In genomic region chr3:58022490-58022889, GRCh38 we compare ENCODE assay signal across 20 cellular contexts. TPM values are rescaled to one million over a fixed set of nuclear protein-coding genes. Genes with fewer than 3 reads are reported as not detected.
DNase-seq lines count a peak whose midpoint lies in the region; ATAC-seq, FAIRE-seq and TF ChIP-seq lines count a peak whose summit lies in the region.
"Had no signal": no experiment of that assay in that cellular context is flagged by ENCODE, and none has a peak within 500 bp of the region (broad histone marks: within the 10 kb centered on the region; RNA-seq: fewer than 3 reads in every experiment).

No MANE protein-coding gene starts in this region.

- peaks cover 2% of the 10 kb centered on the region for H3K27me3 Mint-ChIP-seq in activated T-helper 1 cell treated with anti-CD3 and anti-CD28 coated beads, Interleukin-12 subunit alpha, Interleukin-12 subunit beta, Interleukin-2, Interleukin-4 antibody, amounts not matched to agents 30 ng/mL and 10 ng/mL and 1 ng/mL, durations not matched to agents 14 hours and 24 hours and 36 hours (ENCODE audit: insufficient read depth)
- H3K27me3 Mint-ChIP-seq: activated B cell treated with CpG ODN at 0.5 μM for 24 hours, naive B cell had no signal

- no peak overlapping the region for H3K4me3 ChIP-seq in hepatocyte
- no peak overlapping the region for H3K4me3 ChIP-seq in transverse colon
- no peak overlapping the region for H3K4me3 ChIP-seq in neuronal stem cell (ENCODE audit: low read length in 2 of 2)
- H3K4me3 ChIP-seq: left ventricle myocardium inferior, upper lobe of left lung had no signal

- H3K36me3 Mint-ChIP-seq in activated naive CD4-positive, alpha-beta T cell treated with anti-CD3 and anti-CD28 coated beads, Interleukin-2, amount 50 U/mL, for 72 hours: no peaks in the 10 kb centered on the region
- H3K36me3 Mint-ChIP-seq in activated T-helper 1 cell treated with anti-CD3 and anti-CD28 coated beads, Interleukin-12 subunit alpha, Interleukin-12 subunit beta, Interleukin-2, Interleukin-4 antibody, amounts not matched to agents 30 ng/mL and 10 ng/mL and 1 ng/mL, durations not matched to agents 14 hours and 24 hours and 36 hours (ENCODE audit: low read depth): no peaks in the 10 kb centered on the region
- H3K36me3 Mint-ChIP-seq: naive B cell had no signal

- peaks cover 100% of the 10 kb centered on the region for H3K79me2 ChIP-seq in hepatocyte

- no peak for TF ChIP-seq POLR2A in transverse colon (IDR thresholded peaks at IDR 0.05)

- no peak for DNase-seq in activated naive CD4-positive, alpha-beta T cell treated with anti-CD3 and anti-CD28 coated beads, Interleukin-2, amount 50 U/mL, for 72 hours (ENCODE audit: low spot score in 2 of 2)
- DNase-seq in activated naive CD4-positive, alpha-beta T cell (lab: John Stamatoyannopoulos, UW): no peak
- DNase-seq in activated T-helper 1 cell treated with anti-CD3 and anti-CD28 coated beads, Interleukin-12 subunit alpha, Interleukin-12 subunit beta, Interleukin-2, Interleukin-4 antibody, amounts not matched to agents 30 ng/mL and 10 ng/mL and 1 ng/mL, durations not matched to agents 14 hours and 24 hours and 36 hours (ENCODE audit: low spot score): no peak
- DNase-seq in hepatocyte (ENCODE audit: low spot score) (no peak), transverse colon (no peak), neuronal stem cell (ENCODE audit: low spot score) (no peak), kidney tubule cell (ENCODE audit: low spot score) (no peak), HTR-8/SVneo (ENCODE audit: insufficient read length, low spot score) (no peak)
- DNase-seq: activated B cell treated with CpG ODN at 0.5 μM for 24 hours; cortex of kidney; hippocampal formation; Kasumi-1; left ventricle myocardium inferior; naive B cell; NCI-H1436 treated with DMSO at 0.1 percent for 48 hours; OCI-M1; retina; stimulated activated CD8-positive, alpha-beta memory T cell treated with anti-CD3 and anti-CD28 coated beads, Interleukin-4, amount 100 ng/mL, for 48 hours; upper lobe of left lung had no signal

- TF ChIP-seq CTCF in hepatocyte (IDR thresholded peaks at IDR 0.05; ENCODE audit: poor library complexity): no peak
- no peak for TF ChIP-seq CTCF in transverse colon (IDR thresholded peaks at IDR 0.05)

- H3K27me3 ChIP-seq in hepatocyte (no peaks in the 10 kb centered on the region), transverse colon (no peaks in the 10 kb centered on the region), neuronal stem cell (ENCODE audit: control insufficient read depth in 3 of 3, insufficient read depth in 3 of 3, low read depth in 1 of 3, low read length in 3 of 3) (no peaks in the 10 kb centered on the region)
- H3K27me3 ChIP-seq: upper lobe of left lung had no signal

- WGBS in hepatocyte (ENCODE audit: low lambda C conversion rate, missing lambda C conversion rate): 95% methylated on average over 3 of the region's 3 CpGs
- 82 to 88% methylated on average over 2 to 3 of the region's 3 CpGs for WGBS in transverse colon (ENCODE audit: low coverage in 1 of 2), 2 donors
- WGBS in neuronal stem cell (ENCODE audit: extremely low coverage in 2 of 2, insufficient read length in 2 of 2, insufficient replicate concordance in 1 of 2), 2 donors: no CpG with 5 or more reads among the region's 3 CpGs

- H2BK120ac ChIP-seq in neuronal stem cell (ENCODE audit: low read depth, low read length): no peak overlapping the region

- no peak overlapping the region for H3K14ac ChIP-seq in neuronal stem cell (ENCODE audit: low read length)

- H2BK12ac ChIP-seq in neuronal stem cell (ENCODE audit: low read length): no peak overlapping the region

- FAIRE-seq in HTR-8/SVneo (lab: Jason Lieb, UNC): no peak
- FAIRE-seq: astrocyte had no signal

- H3K79me1 ChIP-seq in neuronal stem cell (ENCODE audit: low read depth, low read length): no peaks in the 10 kb centered on the region

- no peak overlapping the region for H4K8ac ChIP-seq in neuronal stem cell (ENCODE audit: low read depth, low read length)

- H3K18ac ChIP-seq in neuronal stem cell (ENCODE audit: low read length): no peak overlapping the region

- H3K36me3 ChIP-seq in hepatocyte (replicated peaks; ENCODE audit: insufficient read depth, low read depth) (no peaks in the 10 kb centered on the region), transverse colon (no peaks in the 10 kb centered on the region), neuronal stem cell (replicated peaks in 1 of 2; ENCODE audit: control insufficient read depth in 2 of 2, insufficient read depth in 2 of 2, low read length in 2 of 2) (no peaks in the 10 kb centered on the region)
- H3K36me3 ChIP-seq: left ventricle myocardium inferior, upper lobe of left lung had no signal

- in situ Hi-C loops in transverse colon (cut with MboI; ENCODE audit: low pct_ligation_motif_present in 1 of 4, low pct_unique_long_range_greater_than_20kb in 1 of 4, low sequenced_read_pairs in 3 of 4): no loop called here

- H3K4me3 Mint-ChIP-seq in activated T-helper 1 cell treated with anti-CD3 and anti-CD28 coated beads, Interleukin-12 subunit alpha, Interleukin-12 subunit beta, Interleukin-2, Interleukin-4 antibody, amounts not matched to agents 30 ng/mL and 10 ng/mL and 1 ng/mL, durations not matched to agents 14 hours and 24 hours and 36 hours: no peak overlapping the region
- H3K4me3 Mint-ChIP-seq: activated B cell treated with CpG ODN at 0.5 μM for 24 hours had no signal

- peak; percentile 72 to 74 for ATAC-seq in activated naive CD4-positive, alpha-beta T cell treated with anti-CD3 and anti-CD28 coated beads, Interleukin-2, amount 50 U/mL, for 72 hours

- no peak overlapping the region for H3K23ac ChIP-seq in neuronal stem cell (ENCODE audit: low read depth, low read length, poor library complexity)

- H3K9me2 ChIP-seq in hepatocyte (replicated peaks; ENCODE audit: insufficient read depth): no peaks in the 10 kb centered on the region

- H3K4ac ChIP-seq in neuronal stem cell (ENCODE audit: low read length): no peak overlapping the region

- no peak for TF ChIP-seq EP300 in transverse colon (IDR thresholded peaks at IDR 0.05; ENCODE audit: low read depth)

- H3K27ac Mint-ChIP-seq in activated naive CD4-positive, alpha-beta T cell treated with anti-CD3 and anti-CD28 coated beads, Interleukin-2, amount 50 U/mL, for 72 hours: no peak overlapping the region
- H3K27ac Mint-ChIP-seq in activated T-helper 1 cell treated with anti-CD3 and anti-CD28 coated beads, Interleukin-12 subunit alpha, Interleukin-12 subunit beta, Interleukin-2, Interleukin-4 antibody, amounts not matched to agents 30 ng/mL and 10 ng/mL and 1 ng/mL, durations not matched to agents 14 hours and 24 hours and 36 hours: peak overlapping the region; percentile 70
- H3K27ac Mint-ChIP-seq: activated B cell treated with CpG ODN at 0.5 μM for 24 hours had no signal

- H3K4me1 ChIP-seq in hepatocyte (ENCODE audit: insufficient read depth) (peaks cover 64% of the 10 kb centered on the region), transverse colon (peaks cover 32 to 84% (median 77%) of the 10 kb centered on the region in 4 donors), neuronal stem cell (ENCODE audit: control insufficient read depth in 2 of 2, insufficient read depth in 1 of 2, low read depth in 1 of 2, low read length in 2 of 2) (peaks cover 2 to 20% of the 10 kb centered on the region in 2 donors)

- H3K9ac ChIP-seq in neuronal stem cell (ENCODE audit: low read depth, low read length, poor library complexity): no peak overlapping the region

- H3K9me3 Mint-ChIP-seq in activated naive CD4-positive, alpha-beta T cell treated with anti-CD3 and anti-CD28 coated beads, Interleukin-2, amount 50 U/mL, for 72 hours: no peaks in the 10 kb centered on the region
- no peaks in the 10 kb centered on the region for H3K9me3 Mint-ChIP-seq in activated T-helper 1 cell treated with anti-CD3 and anti-CD28 coated beads, Interleukin-12 subunit alpha, Interleukin-12 subunit beta, Interleukin-2, Interleukin-4 antibody, amounts not matched to agents 30 ng/mL and 10 ng/mL and 1 ng/mL, durations not matched to agents 14 hours and 24 hours and 36 hours
- H3K9me3 Mint-ChIP-seq: activated B cell treated with CpG ODN at 0.5 μM for 24 hours, naive B cell had no signal

- H3K9me3 ChIP-seq in hepatocyte (ENCODE audit: low read depth) (no peaks in the 10 kb centered on the region), transverse colon (no peaks in the 10 kb centered on the region), neuronal stem cell (replicated peaks in 1 of 2; ENCODE audit: control insufficient read depth in 2 of 2, insufficient read depth in 1 of 2, low read depth in 1 of 2, low read length in 2 of 2) (no peaks in the 10 kb centered on the region)
- H3K9me3 ChIP-seq: left ventricle myocardium inferior, upper lobe of left lung had no signal

- H2AFZ ChIP-seq in hepatocyte (no peak overlapping the region), neuronal stem cell (ENCODE audit: low read length) (no peak overlapping the region)

- no peak overlapping the region for H2AK5ac ChIP-seq in neuronal stem cell (ENCODE audit: low read depth, low read length)

- H3K4me2 ChIP-seq in hepatocyte (no peak overlapping the region), neuronal stem cell (ENCODE audit: insufficient read depth, low read length, poor library complexity, severe bottlenecking) (no peak overlapping the region)

- intact Hi-C loops in activated T-helper 1 cell treated with anti-CD3 and anti-CD28 coated beads, Interleukin-12 subunit alpha, Interleukin-12 subunit beta, Interleukin-2, Interleukin-4 antibody, amounts not matched to agents 30 ng/mL and 10 ng/mL and 1 ng/mL, durations not matched to agents 14 hours and 24 hours and 36 hours (cut with micrococcal nuclease): no loop called here
- intact Hi-C loops in transverse colon (cut with DNase I; ENCODE audit: low total_unique reads): no loop called here

- no peak overlapping the region for H2BK5ac ChIP-seq in neuronal stem cell (ENCODE audit: low read length)

- H3K27ac ChIP-seq in hepatocyte (peak overlapping the region; percentile 78), transverse colon (peak overlapping the region; percentile 89 to 95 (median 90)), neuronal stem cell (replicated peaks; ENCODE audit: low read length) (no peak overlapping the region)

- H4K20me1 ChIP-seq in hepatocyte (ENCODE audit: insufficient read depth, poor library complexity, severe bottlenecking): peaks cover 73% of the 10 kb centered on the region

- H3K4me1 Mint-ChIP-seq in activated T-helper 1 cell treated with anti-CD3 and anti-CD28 coated beads, Interleukin-12 subunit alpha, Interleukin-12 subunit beta, Interleukin-2, Interleukin-4 antibody, amounts not matched to agents 30 ng/mL and 10 ng/mL and 1 ng/mL, durations not matched to agents 14 hours and 24 hours and 36 hours (ENCODE audit: low read depth): peaks cover 64% of the 10 kb centered on the region

- no peak overlapping the region for H4K91ac ChIP-seq in neuronal stem cell (ENCODE audit: low read depth, low read length, poor library complexity)

- H2BK15ac ChIP-seq in neuronal stem cell (ENCODE audit: low read length): no peak overlapping the region

RNA-seq across cellular contexts. Expression of gene FLNB, which starts 14.3 kb away (rescaled TPM):
- total RNA-seq in activated naive CD4-positive, alpha-beta T cell treated with anti-CD3 and anti-CD28 coated beads, Interleukin-2, amount 50 U/mL, for 72 hours: 10 to 100 TPM; 17.5 to 34.2 TPM
- total RNA-seq in activated T-helper 1 cell treated with anti-CD3 and anti-CD28 coated beads, Interleukin-12 subunit alpha, Interleukin-12 subunit beta, Interleukin-2, Interleukin-4 antibody, amounts not matched to agents 30 ng/mL and 10 ng/mL and 1 ng/mL, durations not matched to agents 14 hours and 24 hours and 36 hours: 22.3 and 24.1 TPM in 2 replicates
- total RNA-seq in hepatocyte: 136 and 172 TPM in 2 replicates
- 69.4 and 74.2 TPM in 2 replicates for polyA plus RNA-seq in hepatocyte
- 100 to 1,000 TPM; 282 to 707 (median 563) TPM for total RNA-seq in transverse colon
- polyA plus RNA-seq in neuronal stem cell (2013, experiment 1 of 2): 19.0 TPM
- polyA plus RNA-seq in neuronal stem cell (2013, experiment 2 of 2): 20.1 TPM
